Comparison of ENCODE assay signal across 8 cellular contexts in genomic region chr7:134316539-134317344, GRCh38. TPM values are rescaled to one million over a fixed set of nuclear protein-coding genes. Genes with fewer than 3 reads are reported as not detected.
DNase-seq lines count a peak whose midpoint lies in the region; ATAC-seq and TF ChIP-seq lines count a peak whose summit lies in the region.

TSS of gene SLC35B4 (minus strand) at chr7:134316930. CDS start at chr7:134316751, 179 bp downstream.

- H3K36me3 ChIP-seq in lung (ENCODE audit: control insufficient read depth in 2 of 2, insufficient read depth in 2 of 2, low read length in 2 of 2), result no peaks in the 10 kb centered on the region

- peak within 1 kb of the TSS; percentile 95 for H3K4me3 ChIP-seq in lung

- DNase-seq in COLO668 (lab: John Stamatoyannopoulos, UW; ENCODE audit: unreplicated experiment) (peak; percentile 97), HS-27A (ENCODE audit: low read depth) (peak; percentile 79), NK-92 (lab: John Stamatoyannopoulos, UW; ENCODE audit: unreplicated experiment) (peak; percentile 60), lung (ENCODE audit: low spot score) (peak; percentile 97)
- DNase-seq in activated CD8-positive, alpha-beta memory T cell treated with anti-CD3 and anti-CD28 coated beads for 1 hour (ENCODE audit: extremely low read depth in 1 of 2, low read depth in 1 of 2), result peak; percentile 83 to 89
- DNase-seq in effector CD8-positive, alpha-beta T cell (lab: John Stamatoyannopoulos, UW), result peak; percentile 90
- peak; percentile 74 to 92 (median 88) for DNase-seq in stimulated activated CD4-positive, alpha-beta T cell treated with anti-CD3 and anti-CD28 coated beads, TNF-alpha, amount 100 ng/mL, for 4 hours (ENCODE audit: low read depth in 3 of 3)

- ATAC-seq in GM19467 (IDR thresholded peaks at IDR 0.05; ENCODE audit: unreplicated experiment) (peak; percentile 99), lung (ENCODE audit: insufficient read depth, low FRiP score) (peak; percentile 100)

- H3K4me1 ChIP-seq in lung (ENCODE audit: control insufficient read depth in 2 of 2, insufficient read depth in 2 of 2, low read length in 2 of 2), result peaks cover 0 to 8% of the 10 kb centered on the region in 2 donors

- H3K27me3 ChIP-seq in lung (ENCODE audit: control insufficient read depth, insufficient read depth), result no peaks in the 10 kb centered on the region

- peak within 1 kb of the TSS; percentile 84 to 92 for H3K27ac ChIP-seq in lung (ENCODE audit: low read depth in 1 of 2, low read length in 1 of 2)

- peak; percentile 10 for TF ChIP-seq CTCF in lung (IDR thresholded peaks at IDR 0.05; ENCODE audit: control extremely low read depth, extremely low read depth)

- WGBS in lung, 2 donors, result 0% methylated on average over 65 to 69 of the region's 69 CpGs

- no peaks in the 10 kb centered on the region for H3K9me3 ChIP-seq in lung (ENCODE audit: control insufficient read depth in 2 of 2, insufficient read depth in 1 of 2, low read length in 1 of 2)

RNA-seq across cellular contexts. Expression of gene SLC35B4, which starts in this region (rescaled TPM):
- 10 to 100 TPM; 16.4 to 25.7 TPM for total RNA-seq in lung
- polyA plus RNA-seq in lung, result 1 to 10 TPM; 3.6 to 4.6 TPM

Comparison
In these comparisons a context has a peak if more than half of its experiments do, and no peak if none do; other contexts are left out.
1. Peak in every context shown above with its lines: DNase-seq, ATAC-seq, H3K4me3 ChIP-seq and H3K27ac ChIP-seq.